19 cellular contexts compared by ENCODE assay signal in the genomic region with DNA sequence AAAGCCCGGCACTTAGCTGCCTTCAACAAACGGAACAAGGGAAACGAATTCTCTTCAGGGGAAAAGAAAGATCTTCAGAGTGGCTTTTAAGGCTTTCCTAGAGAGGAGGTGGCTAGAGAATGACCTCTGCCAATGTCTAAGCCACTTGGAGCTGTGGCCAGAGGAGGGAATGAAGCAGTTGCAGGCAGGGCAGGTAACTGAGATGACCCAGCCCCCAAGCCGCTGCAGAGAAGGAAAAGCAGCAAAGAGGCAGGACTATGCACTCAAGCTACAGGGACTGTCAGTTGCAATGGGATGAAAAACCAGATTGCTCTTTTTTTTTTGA.
DNase-seq lines count a peak whose midpoint lies in the region; ATAC-seq and TF ChIP-seq lines count a peak whose summit lies in the region.
"Had no signal": no experiment of that assay in that cellular context is flagged by ENCODE, and none has a peak within 500 bp of the region (broad histone marks: within the 10 kb centered on the region; RNA-seq: fewer than 3 reads in every experiment).

No MANE protein-coding gene starts in this region.

- peaks cover 6% of the 10 kb centered on the region for H3K4me1 Mint-ChIP-seq in progenitor cell of endocrine pancreas (ENCODE audit: low read depth)
- no peaks in the 10 kb centered on the region for H3K4me1 Mint-ChIP-seq in T-cell
- H3K4me1 Mint-ChIP-seq: B cell had no signal

- TF ChIP-seq CTCF in progenitor cell of endocrine pancreas (IDR thresholded peaks at IDR 0.05; ENCODE audit: unreplicated experiment): no peak

- peak; percentile 6 for DNase-seq in Right ventricle myocardium superior
- DNase-seq in cardiac septum (ENCODE audit: low spot score): no peak
- DNase-seq in NT2/D1 (ENCODE audit: low read depth, low spot score): no peak
- DNase-seq in progenitor cell of endocrine pancreas (ENCODE audit: low spot score, unreplicated experiment): no peak
- no peak for DNase-seq in left lobe of liver (ENCODE audit: low spot score)
- no peak for DNase-seq in substantia nigra (lab: John Stamatoyannopoulos, UW)
- DNase-seq in T-cell: no peak
- DNase-seq: CD4-positive, alpha-beta T cell; DMS53; EL; HFFc6; Karpas-422; NCI-H1930; NCI-H526 had no signal

- H3K27ac ChIP-seq in iPS-18a (ENCODE audit: low read length): peak overlapping the region; percentile 72
- no peak overlapping the region for H3K27ac ChIP-seq in substantia nigra (ENCODE audit: low read depth, low read length, poor library complexity, severe bottlenecking)
- H3K27ac ChIP-seq: 22Rv1, SJSA1 had no signal

- H3K27me3 ChIP-seq in NT2/D1 (ENCODE audit: insufficient read depth, insufficient read length) (peaks cover 7% of the 10 kb centered on the region), iPS-18a (ENCODE audit: control insufficient read depth, insufficient read depth, low read length) (no peaks in the 10 kb centered on the region)

- peak overlapping the region; percentile 46 for H3K9ac ChIP-seq in NT2/D1 (ENCODE audit: insufficient read length, low read depth)
- H3K9ac ChIP-seq in iPS-18a (ENCODE audit: low read length): peak overlapping the region; percentile 33

- H3K27me3 Mint-ChIP-seq in progenitor cell of endocrine pancreas (no peaks in the 10 kb centered on the region), T-cell (peaks cover 8 to 22% of the 10 kb centered on the region in 2 donors)

- H3K36me3 Mint-ChIP-seq in progenitor cell of endocrine pancreas (ENCODE audit: insufficient read depth): peaks cover 17% of the 10 kb centered on the region
- no peaks in the 10 kb centered on the region for H3K36me3 Mint-ChIP-seq in T-cell
- H3K36me3 Mint-ChIP-seq: IgD-negative memory B cell had no signal

- H3K27ac Mint-ChIP-seq in progenitor cell of endocrine pancreas (peak overlapping the region; percentile 76), T-cell (no peak overlapping the region)
- H3K27ac Mint-ChIP-seq: B cell; CD4-positive, alpha-beta T cell; HFFc6; IgD-negative memory B cell had no signal

- H3K36me3 ChIP-seq in NT2/D1 (ENCODE audit: insufficient read depth, insufficient read length, low read length) (no peaks in the 10 kb centered on the region), iPS-18a (ENCODE audit: control insufficient read depth, low read depth, low read length) (no peaks in the 10 kb centered on the region)
- H3K36me3 ChIP-seq: SJSA1 had no signal

- ATAC-seq in Right ventricle myocardium superior (ENCODE audit: poor library complexity) (no peak), left lobe of liver (no peak), T-cell (replicated peaks in 1 of 4) (no peak)

- H3K9me3 ChIP-seq in NT2/D1 (ENCODE audit: insufficient read depth, low read length): no peaks in the 10 kb centered on the region
- H3K9me3 ChIP-seq in iPS-18a (ENCODE audit: control insufficient read depth, low read depth, low read length): no peaks in the 10 kb centered on the region
- H3K9me3 ChIP-seq: SJSA1 had no signal

- intact Hi-C loops in Right ventricle myocardium superior (cut with DNase I) (no loop called here), cardiac septum (cut with DNase I) (no loop called here)

- CTCF ChIA-PET in T-cell (lab: Charles Lee): no interaction called here

- POLR2A ChIA-PET in T-cell (lab: Charles Lee): no interaction called here

- no peak overlapping the region for H3K4me3 ChIP-seq in NT2/D1 (ENCODE audit: insufficient read length, low read depth)
- H3K4me3 ChIP-seq in iPS-18a (ENCODE audit: low read length): peak overlapping the region; percentile 26
- H3K4me3 ChIP-seq: SJSA1 had no signal

- H3K4me1 ChIP-seq in NT2/D1 (ENCODE audit: insufficient read depth, insufficient read length) (peaks cover 34% of the 10 kb centered on the region), iPS-18a (ENCODE audit: control insufficient read depth, low read depth, low read length) (peaks cover 67% of the 10 kb centered on the region)
- H3K4me1 ChIP-seq: SJSA1 had no signal

- H3K9me3 Mint-ChIP-seq in progenitor cell of endocrine pancreas (ENCODE audit: low read depth) (no peaks in the 10 kb centered on the region), T-cell (no peaks in the 10 kb centered on the region)
- H3K9me3 Mint-ChIP-seq: CD4-positive, alpha-beta T cell; HFFc6; IgD-negative memory B cell had no signal

- H3K4me3 Mint-ChIP-seq in progenitor cell of endocrine pancreas (ENCODE audit: low read depth) (no peak overlapping the region), T-cell (no peak overlapping the region)
- H3K4me3 Mint-ChIP-seq: B cell; CD4-positive, alpha-beta T cell; HFFc6 had no signal
